Comparison of ENCODE assay signal across 26 cellular contexts in genomic region chr16:28555593-28555992, GRCh38. TPM values are rescaled to one million over a fixed set of nuclear protein-coding genes. Genes with fewer than 3 reads are reported as not detected.
DNase-seq lines count a peak whose midpoint lies in the region; ATAC-seq and FAIRE-seq lines count a peak whose summit lies in the region.
"Had no signal": no experiment of that assay in that cellular context is flagged by ENCODE, and none has a peak within 500 bp of the region (broad histone marks: within the 10 kb centered on the region; RNA-seq: fewer than 3 reads in every experiment).

No MANE protein-coding gene starts in this region.

- FAIRE-seq in GM19239 (lab: Jason Lieb, UNC): peak; percentile 33
- FAIRE-seq: HTR-8/SVneo had no signal

- intact Hi-C loops in activated CD4-positive, alpha-beta T cell treated with anti-CD3 and anti-CD28 coated beads, Interleukin-2, amount 10 ng/mL, durations not matched to agents 24 days and 14 days (cut with micrococcal nuclease): loop anchor here (10.0 kb wide), 2 partner anchors 261 to 269 kb away; partner anchors contain the start of genes ATXN2L and SBK1

- peaks cover 3% of the 10 kb centered on the region for H3K9me3 Mint-ChIP-seq in activated CD4-positive, alpha-beta T cell treated with anti-CD3 and anti-CD28 coated beads, Interleukin-2, amount 10 ng/mL, durations not matched to agents 24 days and 14 days
- no peaks in the 10 kb centered on the region for H3K9me3 Mint-ChIP-seq in activated T-cell treated with anti-CD3 and anti-CD28 coated beads, Interleukin-2, amount 50 U/mL, for 72 hours
- H3K9me3 Mint-ChIP-seq in stimulated activated effector memory CD8-positive, alpha-beta T cell treated with anti-CD3 and anti-CD28 coated beads, Interleukin-12 subunit alpha, Interleukin-12 subunit beta, amount 100 ng/mL, for 72 hours: no peaks in the 10 kb centered on the region

- H3K4me3 Mint-ChIP-seq in activated CD4-positive, alpha-beta T cell treated with anti-CD3 and anti-CD28 coated beads, Interleukin-2, amount 10 ng/mL, durations not matched to agents 24 days and 14 days: peak overlapping the region; percentile 23
- peak overlapping the region; percentile 63 to 91 for H3K4me3 Mint-ChIP-seq in activated T-cell treated with anti-CD3 and anti-CD28 coated beads, Interleukin-2, amount 50 U/mL, for 72 hours
- peak overlapping the region; percentile 73 for H3K4me3 Mint-ChIP-seq in stimulated activated effector memory CD8-positive, alpha-beta T cell treated with anti-CD3 and anti-CD28 coated beads, Interleukin-12 subunit alpha, Interleukin-12 subunit beta, amount 100 ng/mL, for 72 hours
- H3K4me3 Mint-ChIP-seq: CD14-positive monocyte had no signal

- DNase-seq in activated CD4-positive, alpha-beta T cell treated with anti-CD3 and anti-CD28 coated beads, Interleukin-2, amount 10 ng/mL, durations not matched to agents 24 days and 14 days: peak; percentile 63
- DNase-seq in activated CD4-positive, alpha-beta T cell treated with anti-CD3 and anti-CD28 coated beads for 4 hours: no peak
- DNase-seq in GM19239 (ENCODE audit: insufficient read length, low spot score) (no peak), NOMO-1 treated with dmso at 0.1 percent for 144 hours (lab: John Stamatoyannopoulos, UW; ENCODE audit: unreplicated experiment) (no peak), kidney glomerular epithelial cell (lab: John Stamatoyannopoulos, UW) (no peak)
- DNase-seq in activated T-cell treated with anti-CD3 and anti-CD28 coated beads, Interleukin-2, amount 50 U/mL, for 72 hours: peak; percentile 12 to 19
- DNase-seq in stimulated activated effector memory CD8-positive, alpha-beta T cell treated with anti-CD3 and anti-CD28 coated beads, Interleukin-12 subunit alpha, Interleukin-12 subunit beta, amount 100 ng/mL, for 72 hours (ENCODE audit: low spot score in 2 of 2): no peak
- DNase-seq: effector memory CD4-positive, alpha-beta T cell; esophagus squamous epithelium; GOT3; midbrain; NCI-H526 treated with DMSO at 0.1 percent for 48 hours; PC-3; psoas muscle; SIG-M5; stimulated activated CD4-positive, alpha-beta T cell treated with anti-CD3 and anti-CD28 coated beads, Interleukin-2, amount 100 ng/mL, for 24 hours; stomach; trophoblast cell; WERI-Rb-1 had no signal

- H3K27me3 Mint-ChIP-seq in activated CD4-positive, alpha-beta T cell treated with anti-CD3 and anti-CD28 coated beads, Interleukin-2, amount 10 ng/mL, durations not matched to agents 24 days and 14 days: no peaks in the 10 kb centered on the region
- H3K27me3 Mint-ChIP-seq in activated T-cell treated with anti-CD3 and anti-CD28 coated beads, Interleukin-2, amount 50 U/mL, for 72 hours (ENCODE audit: low read depth): no peaks in the 10 kb centered on the region

- H3K27ac Mint-ChIP-seq in activated CD4-positive, alpha-beta T cell treated with anti-CD3 and anti-CD28 coated beads, Interleukin-2, amount 10 ng/mL, durations not matched to agents 24 days and 14 days: peak overlapping the region; percentile 37
- peak overlapping the region; percentile 27 for H3K27ac Mint-ChIP-seq in activated T-cell treated with anti-CD3 and anti-CD28 coated beads, Interleukin-2, amount 50 U/mL, for 72 hours
- H3K27ac Mint-ChIP-seq in stimulated activated effector memory CD8-positive, alpha-beta T cell treated with anti-CD3 and anti-CD28 coated beads, Interleukin-12 subunit alpha, Interleukin-12 subunit beta, amount 100 ng/mL, for 72 hours: no peak overlapping the region

- H3K4me1 Mint-ChIP-seq in activated CD4-positive, alpha-beta T cell treated with anti-CD3 and anti-CD28 coated beads, Interleukin-2, amount 10 ng/mL, durations not matched to agents 24 days and 14 days: peaks cover 22% of the 10 kb centered on the region
- peaks cover 58% of the 10 kb centered on the region for H3K4me1 Mint-ChIP-seq in activated T-cell treated with anti-CD3 and anti-CD28 coated beads, Interleukin-2, amount 50 U/mL, for 72 hours (ENCODE audit: low read depth)
- H3K4me1 Mint-ChIP-seq in stimulated activated effector memory CD8-positive, alpha-beta T cell treated with anti-CD3 and anti-CD28 coated beads, Interleukin-12 subunit alpha, Interleukin-12 subunit beta, amount 100 ng/mL, for 72 hours: peaks cover 29% of the 10 kb centered on the region

- H3K36me3 Mint-ChIP-seq in activated CD4-positive, alpha-beta T cell treated with anti-CD3 and anti-CD28 coated beads, Interleukin-2, amount 10 ng/mL, durations not matched to agents 24 days and 14 days (ENCODE audit: low read depth): peaks cover 37% of the 10 kb centered on the region
- peaks cover 5 to 17% of the 10 kb centered on the region in 2 donors for H3K36me3 Mint-ChIP-seq in activated T-cell treated with anti-CD3 and anti-CD28 coated beads, Interleukin-2, amount 50 U/mL, for 72 hours (ENCODE audit: insufficient read depth in 2 of 2)
- peaks cover 52% of the 10 kb centered on the region for H3K36me3 Mint-ChIP-seq in stimulated activated effector memory CD8-positive, alpha-beta T cell treated with anti-CD3 and anti-CD28 coated beads, Interleukin-12 subunit alpha, Interleukin-12 subunit beta, amount 100 ng/mL, for 72 hours

- ATAC-seq in activated T-cell treated with anti-CD3 and anti-CD28 coated beads, Interleukin-2, amount 50 U/mL, for 72 hours (replicated peaks in 1 of 2): peak; percentile 39 to 61
- ATAC-seq in stimulated activated effector memory CD8-positive, alpha-beta T cell treated with anti-CD3 and anti-CD28 coated beads, Interleukin-12 subunit alpha, Interleukin-12 subunit beta, amount 100 ng/mL, for 72 hours: peak; percentile 69
- no peak for ATAC-seq in HG02840 (IDR thresholded peaks at IDR 0.05; ENCODE audit: low FRiP score, unreplicated experiment)
- ATAC-seq: left lobe of liver, PC-3, psoas muscle had no signal

RNA-seq across cellular contexts. Expression of gene SGF29, which starts 1.9 kb away (rescaled TPM):
- 33.6 and 42.5 TPM in 2 replicates for total RNA-seq in activated CD4-positive, alpha-beta T cell treated with anti-CD3 and anti-CD28 coated beads, Interleukin-2, amount 10 ng/mL, durations not matched to agents 24 days and 14 days
- total RNA-seq in activated T-cell treated with anti-CD3 and anti-CD28 coated beads, Interleukin-2, amount 50 U/mL, for 72 hours: 10 to 100 TPM; 42.4 to 60.0 TPM

RNA-seq across cellular contexts. Expression of gene NUPR1, which starts 16.8 kb away (rescaled TPM):
- not detected in 2 replicates for total RNA-seq in activated CD4-positive, alpha-beta T cell treated with anti-CD3 and anti-CD28 coated beads, Interleukin-2, amount 10 ng/mL, durations not matched to agents 24 days and 14 days
- total RNA-seq in activated T-cell treated with anti-CD3 and anti-CD28 coated beads, Interleukin-2, amount 50 U/mL, for 72 hours: not detected
- total RNA-seq: T-helper 1 cell treated with Interleukin-12 subunit alpha and Interleukin-12 subunit beta and Interleukin-4 antibody, amounts not matched to agents 30 ng/mL and 1 ng/mL, for 36 hours had no signal

RNA-seq across cellular contexts. Expression of gene SULT1A2, which starts 41.3 kb away (rescaled TPM):
- total RNA-seq in activated CD4-positive, alpha-beta T cell treated with anti-CD3 and anti-CD28 coated beads, Interleukin-2, amount 10 ng/mL, durations not matched to agents 24 days and 14 days: 0.23 and 0.52 TPM in 2 replicates
- total RNA-seq in activated T-cell treated with anti-CD3 and anti-CD28 coated beads, Interleukin-2, amount 50 U/mL, for 72 hours: 1 to 10 TPM in 1 of 2 donors, under 1 TPM in 1; 0.25 to 1.2 TPM
- total RNA-seq: glomerular endothelial cell, PC-3 had no signal

RNA-seq across cellular contexts. Expression of gene IL27, which starts 49.0 kb away (rescaled TPM):
- not detected in 2 replicates for total RNA-seq in activated CD4-positive, alpha-beta T cell treated with anti-CD3 and anti-CD28 coated beads, Interleukin-2, amount 10 ng/mL, durations not matched to agents 24 days and 14 days
- not detected for total RNA-seq in activated T-cell treated with anti-CD3 and anti-CD28 coated beads, Interleukin-2, amount 50 U/mL, for 72 hours
- total RNA-seq: A172; esophagus squamous epithelium; glomerular endothelial cell; PC-3; psoas muscle; stomach; T-helper 1 cell treated with Interleukin-12 subunit alpha and Interleukin-12 subunit beta and Interleukin-4 antibody, amounts not matched to agents 30 ng/mL and 1 ng/mL, for 36 hours had no signal

RNA-seq across cellular contexts. Expression of gene SULT1A1, which starts 54.3 kb away (rescaled TPM):
- total RNA-seq in activated CD4-positive, alpha-beta T cell treated with anti-CD3 and anti-CD28 coated beads, Interleukin-2, amount 10 ng/mL, durations not matched to agents 24 days and 14 days: 9.4 and 12.1 TPM in 2 replicates
- 10 to 100 TPM; 12.7 to 18.6 TPM for total RNA-seq in activated T-cell treated with anti-CD3 and anti-CD28 coated beads, Interleukin-2, amount 50 U/mL, for 72 hours

Comparison
In these comparisons a context has a peak if more than half of its experiments do, and no peak if none do; other contexts are left out.
1. DNase-seq: peak in activated CD4-positive, alpha-beta T cell treated with anti-CD3 and anti-CD28 coated beads, Interleukin-2, amount 10 ng/mL, durations not matched to agents 24 days and 14 days (single experiment) and activated T-cell treated with anti-CD3 and anti-CD28 coated beads, Interleukin-2, amount 50 U/mL, for 72 hours (2 of 2); none in activated CD4-positive, alpha-beta T cell treated with anti-CD3 and anti-CD28 coated beads for 4 hours (0 of 2), GM19239 (single experiment), stimulated activated effector memory CD8-positive, alpha-beta T cell treated with anti-CD3 and anti-CD28 coated beads, Interleukin-12 subunit alpha, Interleukin-12 subunit beta, amount 100 ng/mL, for 72 hours (0 of 2), NOMO-1 treated with dmso at 0.1 percent for 144 hours (single experiment) and kidney glomerular epithelial cell (single experiment).
2. H3K4me3 Mint-ChIP-seq: peak in every context shown above with its lines; median percentile 77 in activated T-cell treated with anti-CD3 and anti-CD28 coated beads, Interleukin-2, amount 50 U/mL, for 72 hours; 73 in stimulated activated effector memory CD8-positive, alpha-beta T cell treated with anti-CD3 and anti-CD28 coated beads, Interleukin-12 subunit alpha, Interleukin-12 subunit beta, amount 100 ng/mL, for 72 hours; 23 in activated CD4-positive, alpha-beta T cell treated with anti-CD3 and anti-CD28 coated beads, Interleukin-2, amount 10 ng/mL, durations not matched to agents 24 days and 14 days.